8 cellular contexts compared by ENCODE assay signal in the genomic region with DNA sequence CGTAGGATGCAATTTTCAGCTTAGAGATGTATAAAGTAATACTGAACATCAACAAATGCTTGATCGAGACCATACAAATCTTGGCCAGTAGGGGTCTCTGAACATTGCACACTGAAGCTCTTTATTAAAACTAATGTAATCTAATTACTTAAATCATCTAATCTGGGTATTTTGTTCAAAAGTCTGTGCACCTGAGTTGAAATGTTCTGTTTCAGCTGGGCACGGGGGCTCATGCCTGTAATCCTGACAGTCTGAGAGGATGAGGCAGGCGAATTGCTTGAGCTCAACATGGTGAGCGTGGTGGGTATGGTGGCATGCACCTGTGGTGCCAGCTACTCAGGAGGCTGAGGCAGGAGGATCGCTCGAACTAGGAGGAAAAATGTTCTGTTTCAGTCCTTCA. TPM values are rescaled to one million over a fixed set of nuclear protein-coding genes. Genes with fewer than 3 reads are reported as not detected.
DNase-seq lines count a peak whose midpoint lies in the region; ATAC-seq, FAIRE-seq and TF ChIP-seq lines count a peak whose summit lies in the region.

No MANE protein-coding gene starts in this region.

- no peaks in the 10 kb centered on the region for H3K27me3 ChIP-seq in K562 (ENCODE audit: control insufficient read depth in 2 of 2, insufficient read depth in 2 of 2, low read length in 2 of 2)
- H3K27me3 ChIP-seq in left lung, result no peaks in the 10 kb centered on the region
- no peaks in the 10 kb centered on the region for H3K27me3 ChIP-seq in transverse colon

- H3K4me2 ChIP-seq in A549 (no peak overlapping the region), K562 (ENCODE audit: insufficient read depth, low read length) (no peak overlapping the region)

- in situ Hi-C loops in K562 (cut with MboI) (no loop called here), transverse colon (cut with MboI; ENCODE audit: low pct_ligation_motif_present in 1 of 4, low pct_unique_long_range_greater_than_20kb in 1 of 4, low sequenced_read_pairs in 3 of 4) (loop anchor here in 2 of 4 donors (25.0 kb wide), 1 partner anchor 193 kb away; no protein-coding TSS in a partner anchor)

- CTCF ChIA-PET in A549 (lab: Yijun Ruan, JAX) (interaction anchor here (0.6 to 3.2 kb wide), 26 partner anchors 9 to 246 kb away, joined by 3 to 22 read pairs (median 4); a partner anchor contains a TSS), K562 (lab: Yijun Ruan, JAX; ENCODE audit: low intra/inter-chr PET ratio) (interaction anchor here (1.1 to 1.4 kb wide), 3 partner anchors 202 to 215 kb away, joined by 7 to 8 read pairs (median 7); a partner anchor contains a TSS)

- TF ChIP-seq CTCF in A549 (IDR thresholded peaks at IDR 0.05), result peak; percentile 65
- peak; percentile 43 for TF ChIP-seq CTCF in GM10266 (IDR thresholded peaks at IDR 0.05; ENCODE audit: control insufficient read depth, insufficient read depth, low read depth, missing control alignments)
- peak; percentile 22 to 65 (median 58) for TF ChIP-seq CTCF in K562 (IDR thresholded peaks at IDR 0.05 in 2 of 3, conservative IDR thresholded peaks at IDR 0.05 in 1 of 3; ENCODE audit: insufficient read depth in 2 of 3, low read depth in 1 of 3, low read length in 3 of 3)
- TF ChIP-seq CTCF in left lung (IDR thresholded peaks at IDR 0.05), result peak; percentile 57 to 63
- peak; percentile 27 to 56 (median 39) for TF ChIP-seq CTCF in transverse colon (IDR thresholded peaks at IDR 0.05)

- 31% methylated on average over 7 of the region's 7 CpGs for WGBS in A549 (ENCODE audit: missing lambda C conversion rate)
- whole genome bisulfite sequencing in K562 (ENCODE audit: insufficient coverage, low coverage, missing lambda C conversion rate), result 5% methylated on average over 7 of the region's 7 CpGs
- WGBS in transverse colon (ENCODE audit: low coverage in 1 of 2), 2 donors, result 74 to 75% methylated on average over 6 to 7 of the region's 7 CpGs

- no peak for TF ChIP-seq EP300 in A549 (IDR thresholded peaks at IDR 0.05)
- TF ChIP-seq EP300 in K562 (IDR thresholded peaks at IDR 0.05; ENCODE audit: low read length), result no peak
- no peak for TF ChIP-seq EP300 in transverse colon (IDR thresholded peaks at IDR 0.05; ENCODE audit: low read depth)

- ATAC-seq in A549, result peak; percentile 54 to 75; a peak in 3 of 6 replicates
- peak; percentile 49; the same call in 1 of the 3 replicates for ATAC-seq in K562
- peak; percentile 61 for ATAC-seq in left lung
- ATAC-seq in HG03342 (IDR thresholded peaks at IDR 0.05; ENCODE audit: unreplicated experiment), result no peak

- no peaks in the 10 kb centered on the region for H3K79me2 ChIP-seq in K562 (ENCODE audit: control insufficient read depth, insufficient read depth, low read length)

- H2AFZ ChIP-seq in K562 (ENCODE audit: low read depth, low read length), result no peak overlapping the region

- DNase-seq in A549 (ENCODE audit: low read depth in 1 of 2, low spot score in 1 of 2) (peak; percentile 19 to 22), GM10266 (ENCODE audit: extremely low spot score) (peak; percentile 10), OCI-M1 (lab: John Stamatoyannopoulos, UW) (peak; percentile 37), K562 (ENCODE audit: extremely low read depth in 1 of 4, low spot score in 3 of 4) (peak; percentile 17 to 29 (median 21)), left lung (no peak), transverse colon (no peak), NCI-H187 treated with DMSO at 0.1 percent for 48 hours (lab: John Stamatoyannopoulos, UW) (no peak)

- H3K9ac ChIP-seq in K562 (ENCODE audit: insufficient read depth in 1 of 2, low read depth in 2 of 2, low read length in 2 of 2), result no peak overlapping the region

- TF ChIP-seq RAD21 in A549 (conservative IDR thresholded peaks at IDR 0.05 in 1 of 2, IDR thresholded peaks at IDR 0.05 in 1 of 2) (peak; percentile 40 to 41; a peak in 4 of 5 replicates), K562 (CRISPR knock-in tag; conservative IDR thresholded peaks at IDR 0.05 in 1 of 2, IDR thresholded peaks at IDR 0.05 in 1 of 2) (peak; percentile 11 to 43; a peak in 2 of 4 replicates)

- no TSS peak for BruUV-seq in K562 (replicated peaks; lab: Mats Ljungman, UMichigan)

- no peaks in the 10 kb centered on the region for H3K9me3 ChIP-seq in A549
- no peaks in the 10 kb centered on the region for H3K9me3 ChIP-seq in K562 (replicated peaks; ENCODE audit: control insufficient read depth, insufficient read depth, low read depth, low read length)
- H3K9me3 ChIP-seq in left lung, result no peaks in the 10 kb centered on the region
- H3K9me3 ChIP-seq in transverse colon, result no peaks in the 10 kb centered on the region

- H3K27ac ChIP-seq in A549 (no peak overlapping the region), K562 (ENCODE audit: extremely low read depth, low read depth, low read length) (no peak overlapping the region), left lung (no peak overlapping the region), transverse colon (no peak overlapping the region)

- H3K36me3 ChIP-seq in K562 (ENCODE audit: control insufficient read depth, insufficient read depth, low read length) (no peaks in the 10 kb centered on the region), left lung (no peaks in the 10 kb centered on the region), transverse colon (no peaks in the 10 kb centered on the region)

- intact Hi-C loops in K562 (cut with micrococcal nuclease) (loop anchor here (1.0 kb wide), 1 partner anchor 202 kb away; no protein-coding TSS in a partner anchor), left lung (cut with DNase I) (no loop called here), transverse colon (cut with DNase I; ENCODE audit: low total_unique reads) (no loop called here)

- POLR2A ChIA-PET in A549 (lab: Yijun Ruan, JAX), result interaction anchor here (1.4 kb wide), 1 partner anchor 215 kb away, joined by 7 read pairs; a partner anchor contains a TSS
- POLR2A ChIA-PET in K562 (lab: Yijun Ruan, JAX), result interaction anchor here (1.5 kb wide), 1 partner anchor 10 kb away, joined by 3 read pairs; no protein-coding TSS in a partner anchor

- H4K20me1 ChIP-seq in K562 (replicated peaks; ENCODE audit: control insufficient read depth, insufficient read depth, low read length), result no peaks in the 10 kb centered on the region

- FAIRE-seq in A549 (lab: Jason Lieb, UNC) (peak; percentile 72), K562 (lab: Jason Lieb, UNC) (peak; percentile 63)

- H3K4me3 ChIP-seq in A549 (no peak overlapping the region), K562 (no peak overlapping the region), left lung (no peak overlapping the region), transverse colon (no peak overlapping the region)

- no peaks in the 10 kb centered on the region for H3K9me1 ChIP-seq in K562 (ENCODE audit: control insufficient read depth, insufficient read depth, low read length)

- H3K4me1 ChIP-seq in A549, result no peaks in the 10 kb centered on the region
- H3K4me1 ChIP-seq in K562 (replicated peaks in 1 of 2; ENCODE audit: control insufficient read depth in 2 of 2, insufficient read depth in 2 of 2, low read length in 2 of 2), result no peaks in the 10 kb centered on the region
- no peaks in the 10 kb centered on the region for H3K4me1 ChIP-seq in left lung
- no peaks in the 10 kb centered on the region for H3K4me1 ChIP-seq in transverse colon

- no peak for TF ChIP-seq POLR2A in A549 (IDR thresholded peaks at IDR 0.05; ENCODE audit: low read length)
- TF ChIP-seq POLR2A in K562 (conservative IDR thresholded peaks at IDR 0.05), result no peak
- TF ChIP-seq POLR2A in transverse colon (IDR thresholded peaks at IDR 0.05), result no peak

TF ChIP-seq in A549, 52 proteins besides CTCF, POLR2A, EP300 and RAD21 (continues in another document):
- TF ChIP-seq SREBF2 (IDR thresholded peaks at IDR 0.05), result no peak
- TF ChIP-seq CBX2 (IDR thresholded peaks at IDR 0.05; ENCODE audit: borderline replicate concordance, low read depth), result no peak
- peak; percentile 52; the same call in 2 of the 3 replicates for TF ChIP-seq SMC3 (IDR thresholded peaks at IDR 0.05)

TF ChIP-seq in K562, 482 proteins besides CTCF, POLR2A, EP300 and RAD21:
- no peak for TF ChIP-seq RBFOX2 (IDR thresholded peaks at IDR 0.05; ENCODE audit: low read depth, low read length)
- no peak for TF ChIP-seq CAMTA2 (CRISPR knock-in tag; conservative IDR thresholded peaks at IDR 0.05)
- TF ChIP-seq DPF2 (IDR thresholded peaks at IDR 0.05), result no peak
- TF ChIP-seq PML (IDR thresholded peaks at IDR 0.05; ENCODE audit: low read length), result no peak

RNA-seq across cellular contexts. Expression of a gene that starts 41.0 kb away (rescaled TPM):
- polyA plus RNA-seq in A549 (2011; rRNA removed) (not detected in 2 replicates), A549 (2017; fragmentation: RNase III; extraction: RNeasy Plus Mini Kit Qiagen cat#74134 plus additional on column Dnase treatment) (not detected in 3 replicates), K562 (2011; rRNA removed) (not detected in 2 replicates), K562 (2014; fragmentation: Illumina TruSeq; extraction: Trizol) (not detected in 2 replicates), K562 (2014; fragmentation: Nextera tagmentation; extraction: Ambion mirVana) (not detected), K562 (2014; rRNA removed) (not detected in 2 replicates)
- not detected in 2 replicates for polyA plus RNA-seq in A549 (2012; cell fraction: cytosol; rRNA removed)
- not detected in 2 replicates for polyA plus RNA-seq in A549 (2012; cell fraction: nucleus; rRNA removed)
- polyA minus RNA-seq in A549 (2011; rRNA and poly(A)+ RNA removed), result not detected in 2 replicates
- not detected in 2 replicates for total RNA-seq in K562 (2011; cell fraction: chromatin; rRNA removed; ENCODE audit: low replicate concordance)
- total RNA-seq in K562 (2011; cell fraction: nucleolus; rRNA removed), result not detected in 2 replicates
- not detected in 2 replicates for total RNA-seq in K562 (2011; cell fraction: nucleoplasm; rRNA removed)
- total RNA-seq in K562 (2014; rRNA removed) (not detected in 2 replicates), K562 (2014; rRNA removed; fragmentation: Illumina TruSeq; extraction: Trizol) (not detected in 2 replicates), K562 (2015; rRNA removed; fragmentation: Illumina TruSeq; extraction: Trizol) (not detected in 2 replicates), K562 (2021) (not detected in 2 replicates), left lung (1 to 10 TPM; 1.8 to 5.4 TPM), transverse colon (not detected)
- polyA plus RNA-seq in K562 (2011; cell fraction: cytosol; rRNA removed), result 0.04 TPM in 1 of 2 replicates, not detected in the other
- not detected in 2 replicates for polyA plus RNA-seq in K562 (2011; cell fraction: nucleus; rRNA removed)
- not detected in 2 replicates for polyA plus RNA-seq in K562 (2012)
- polyA minus RNA-seq in K562 (2011; rRNA and poly(A)+ RNA removed), result not detected in 2 replicates
- polyA minus RNA-seq in K562 (2011; cell fraction: cytosol; rRNA and poly(A)+ RNA removed), result not detected in 2 replicates
- not detected in 2 replicates for polyA minus RNA-seq in K562 (2011; cell fraction: nucleus; rRNA and poly(A)+ RNA removed)

Comparison
In these comparisons a context has a peak if more than half of its experiments do, and no peak if none do; other contexts are left out.
1. DNase-seq: peak in A549 (2 of 2), GM10266 (single experiment), OCI-M1 (single experiment) and K562 (4 of 4); none in left lung (0 of 2), transverse colon (single experiment) and NCI-H187 treated with DMSO at 0.1 percent for 48 hours (single experiment).
2. Peak in every context shown above with its lines, with median percentiles within 50 percentile points of each other: CTCF ChIP-seq.